Comparison of ENCODE assay signal across 8 cellular contexts in the genomic region with DNA sequence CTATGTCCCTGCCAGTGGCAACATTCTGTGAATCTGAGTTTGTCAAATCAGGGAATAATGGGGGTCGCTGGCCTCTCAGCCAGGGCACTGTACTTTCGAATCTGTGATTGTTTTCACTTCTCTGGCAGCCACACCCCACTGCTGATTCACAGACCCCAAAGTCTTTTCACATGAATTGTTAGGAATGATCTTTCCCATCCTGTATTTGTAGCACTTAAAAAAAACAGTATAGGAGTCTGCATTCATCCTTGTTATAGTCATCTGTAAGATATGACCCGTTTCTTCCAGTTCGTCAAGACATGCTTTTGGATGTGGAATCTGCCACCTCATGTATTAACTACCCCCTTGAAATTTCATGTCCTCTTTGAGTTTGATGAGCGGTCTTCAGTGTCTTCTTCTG. TPM values are rescaled to one million over a fixed set of nuclear protein-coding genes. Genes with fewer than 3 reads are reported as not detected.
DNase-seq lines count a peak whose midpoint lies in the region; ATAC-seq and TF ChIP-seq lines count a peak whose summit lies in the region.

No MANE protein-coding gene starts in this region.

- H3K9me3 Mint-ChIP-seq in activated T-cell treated with anti-CD3 and anti-CD28 coated beads, Interleukin-2, amount 50 U/mL, for 4 hours: no peaks in the 10 kb centered on the region

- H3K27ac ChIP-seq in ascending aorta: peak overlapping the region; percentile 1 to 97
- peak overlapping the region in 1 of 2 donors; percentile 92 for H3K27ac ChIP-seq in liver (ENCODE audit: low read depth in 1 of 2, low read length in 2 of 2)
- H3K27ac ChIP-seq in thymus (ENCODE audit: low read depth): no peak overlapping the region

- DNase-seq in activated T-cell treated with anti-CD3 and anti-CD28 coated beads, Interleukin-2, amount 50 U/mL, for 4 hours: no peak
- no peak for DNase-seq in activated T-cell treated with anti-CD3 and anti-CD28 coated beads, Interleukin-2, amount 50 U/mL, for 1 hour
- no peak for DNase-seq in ascending aorta (ENCODE audit: low spot score in 2 of 2)
- no peak for DNase-seq in COLO668 (lab: John Stamatoyannopoulos, UW; ENCODE audit: unreplicated experiment)
- DNase-seq in Kasumi-1 (lab: John Stamatoyannopoulos, UW): no peak

- H3K27me3 Mint-ChIP-seq in activated T-cell treated with anti-CD3 and anti-CD28 coated beads, Interleukin-2, amount 50 U/mL, for 4 hours (ENCODE audit: low read depth): no peaks in the 10 kb centered on the region

- H3K36me3 Mint-ChIP-seq in activated T-cell treated with anti-CD3 and anti-CD28 coated beads, Interleukin-2, amount 50 U/mL, for 4 hours (ENCODE audit: insufficient read depth): peaks cover 20% of the 10 kb centered on the region

- intact Hi-C loops in ascending aorta (cut with DNase I): loop anchor here (2.0 to 10.0 kb wide), 4 partner anchors 75 to 775 kb away; a partner anchor contains a TSS

- peak overlapping the region; percentile 91 for H3K4me3 Mint-ChIP-seq in activated T-cell treated with anti-CD3 and anti-CD28 coated beads, Interleukin-2, amount 50 U/mL, for 4 hours

- TF ChIP-seq RAD21 in liver (IDR thresholded peaks at IDR 0.05): no peak

- H3K4me1 ChIP-seq in ascending aorta: peaks cover 6 to 22% of the 10 kb centered on the region in 2 donors
- H3K4me1 ChIP-seq in liver (ENCODE audit: control insufficient read depth in 4 of 4, insufficient read depth in 4 of 4, low read length in 3 of 4): peaks cover 0 to 29% (median 15%) of the 10 kb centered on the region in 4 donors
- peaks cover 10% of the 10 kb centered on the region for H3K4me1 ChIP-seq in thymus (ENCODE audit: control insufficient read depth, insufficient read depth, low read length)

- TF ChIP-seq CTCF in ascending aorta (IDR thresholded peaks at IDR 0.05) (no peak), liver (IDR thresholded peaks at IDR 0.05; ENCODE audit: low read depth, low read length, missing input control) (no peak)

- H3K9ac ChIP-seq in liver (ENCODE audit: low read depth in 1 of 2, low read length in 2 of 2): peak overlapping the region in 1 of 2 donors; percentile 65

- H3K36me3 ChIP-seq in ascending aorta (peaks cover 14 to 19% of the 10 kb centered on the region in 2 donors), liver (ENCODE audit: control insufficient read depth in 4 of 4, insufficient read depth in 3 of 4, low read depth in 1 of 4, low read length in 3 of 4) (peaks cover 0 to 17% (median 11%) of the 10 kb centered on the region in 4 donors), thymus (ENCODE audit: control insufficient read depth, insufficient read depth) (peaks cover 27% of the 10 kb centered on the region)

- H3K4me1 Mint-ChIP-seq in activated T-cell treated with anti-CD3 and anti-CD28 coated beads, Interleukin-2, amount 50 U/mL, for 4 hours (ENCODE audit: low read depth): peaks cover 64% of the 10 kb centered on the region

- H3K9me3 ChIP-seq in ascending aorta (no peaks in the 10 kb centered on the region), liver (ENCODE audit: control insufficient read depth in 4 of 4, low read length in 3 of 4) (no peaks in the 10 kb centered on the region), thymus (ENCODE audit: control insufficient read depth) (no peaks in the 10 kb centered on the region)

- H3K4me3 ChIP-seq in ascending aorta: peak overlapping the region; percentile 66 to 84
- peak overlapping the region; percentile 68 to 90 (median 83) for H3K4me3 ChIP-seq in liver (ENCODE audit: low read depth in 1 of 3, low read length in 3 of 3)
- H3K4me3 ChIP-seq in thymus (ENCODE audit: low read length): peak overlapping the region; percentile 52

- H3K27me3 ChIP-seq in ascending aorta (no peaks in the 10 kb centered on the region), liver (ENCODE audit: control insufficient read depth in 4 of 4, insufficient read depth in 4 of 4, low read length in 3 of 4) (no peaks in the 10 kb centered on the region), thymus (ENCODE audit: control insufficient read depth, insufficient read depth) (no peaks in the 10 kb centered on the region)

- no peak for ATAC-seq in activated T-cell treated with anti-CD3 and anti-CD28 coated beads, Interleukin-2, amount 50 U/mL, for 4 hours
- no peak for ATAC-seq in HG03045 (IDR thresholded peaks at IDR 0.05; ENCODE audit: unreplicated experiment)

- 53% methylated on average over 5 of the region's 5 CpGs for WGBS in liver
- 80% methylated on average over 5 of the region's 5 CpGs for WGBS in thymus

TF ChIP-seq in liver, 16 proteins besides CTCF, POLR2A, EP300 and RAD21:
- no peak for TF ChIP-seq NR2F2 (IDR thresholded peaks at IDR 0.05)
- no peak for TF ChIP-seq TAF1 (conservative IDR thresholded peaks at IDR 0.05)
- no peak for TF ChIP-seq GABPA (IDR thresholded peaks at IDR 0.05 in 1 of 2, conservative IDR thresholded peaks at IDR 0.05 in 1 of 2)
- TF ChIP-seq SP1 (IDR thresholded peaks at IDR 0.05): no peak
- TF ChIP-seq, protein P1, sequence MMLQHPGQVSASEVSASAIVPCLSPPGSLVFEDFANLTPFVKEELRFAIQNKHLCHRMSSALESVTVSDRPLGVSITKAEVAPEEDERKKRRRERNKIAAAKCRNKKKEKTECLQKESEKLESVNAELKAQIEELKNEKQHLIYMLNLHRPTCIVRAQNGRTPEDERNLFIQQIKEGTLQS (IDR thresholded peaks at IDR 0.05): no peak
- TF ChIP-seq RXRA (IDR thresholded peaks at IDR 0.05): no peak
- TF ChIP-seq FOXA1 (IDR thresholded peaks at IDR 0.05): no peak
- no peak for TF ChIP-seq HNF4A (conservative IDR thresholded peaks at IDR 0.05)

RNA-seq across cellular contexts. Expression of a gene that starts 0.9 kb away (rescaled TPM):
- 10 to 100 TPM; 83.5 to 85.6 (median 84.0) TPM for total RNA-seq in activated T-cell treated with anti-CD3 and anti-CD28 coated beads, Interleukin-2, amount 50 U/mL, for 4 hours
- total RNA-seq in ascending aorta (97.4 TPM), liver (10 to 100 TPM; 21.8 to 31.5 TPM)
- polyA plus RNA-seq in liver (10 to 100 TPM; 22.8 to 41.0 TPM), thymus (206 TPM)
